In the genomic region with DNA sequence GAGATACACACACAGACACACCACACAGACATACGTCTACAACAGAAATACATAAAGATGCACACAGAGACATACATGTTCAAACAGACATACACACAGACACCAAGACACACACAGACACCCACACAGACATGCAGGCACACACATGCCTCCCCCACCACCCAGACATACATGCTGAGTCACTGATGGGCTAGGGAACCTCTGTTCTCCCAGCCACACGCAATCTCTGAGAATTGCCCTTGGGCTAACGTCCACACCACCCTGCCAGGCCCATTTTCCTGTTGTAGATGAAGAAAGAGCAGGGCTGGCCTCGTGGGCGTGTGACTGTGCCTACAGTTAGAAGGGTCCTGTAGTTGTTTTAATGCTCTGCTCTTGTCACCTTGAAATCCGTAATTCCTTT, we compare ENCODE assay signal across 20 cellular contexts.
DNase-seq lines count a peak whose midpoint lies in the region; ATAC-seq and TF ChIP-seq lines count a peak whose summit lies in the region.
"Had no signal": no experiment of that assay in that cellular context is flagged by ENCODE, and none has a peak within 500 bp of the region (broad histone marks: within the 10 kb centered on the region; RNA-seq: fewer than 3 reads in every experiment).

No MANE protein-coding gene starts in this region.

- no peaks in the 10 kb centered on the region for H3K4me1 Mint-ChIP-seq in stimulated activated naive CD8-positive, alpha-beta T cell treated with anti-CD3 and anti-CD28 coated beads, Interleukin-15, Interleukin-2, amounts not matched to agents 100 ng/mL and 50 ng/mL, for 24 hours (ENCODE audit: low read depth)
- H3K4me1 Mint-ChIP-seq in naive thymus-derived CD4-positive, alpha-beta T cell = no peaks in the 10 kb centered on the region

- H3K27me3 Mint-ChIP-seq in stimulated activated naive CD8-positive, alpha-beta T cell treated with anti-CD3 and anti-CD28 coated beads, Interleukin-15, Interleukin-2, amounts not matched to agents 100 ng/mL and 50 ng/mL, for 24 hours = peaks cover 9% of the 10 kb centered on the region
- H3K27me3 Mint-ChIP-seq in naive thymus-derived CD4-positive, alpha-beta T cell = peaks cover 0 to 25% (median 3%) of the 10 kb centered on the region in 5 donors

- no peaks in the 10 kb centered on the region; the same call in 1 of the 2 replicates for H3K9me3 ChIP-seq in iPS-20b (ENCODE audit: insufficient read depth, low read depth, low read length)
- no peaks in the 10 kb centered on the region for H3K9me3 ChIP-seq in upper lobe of right lung
- no peaks in the 10 kb centered on the region for H3K9me3 ChIP-seq in naive thymus-derived CD4-positive, alpha-beta T cell (ENCODE audit: control insufficient read depth in 2 of 3, low read length in 3 of 3)
- H3K9me3 ChIP-seq: A549 had no signal

- peaks cover 8% of the 10 kb centered on the region for H3K9me3 Mint-ChIP-seq in stimulated activated naive CD8-positive, alpha-beta T cell treated with anti-CD3 and anti-CD28 coated beads, Interleukin-15, Interleukin-2, amounts not matched to agents 100 ng/mL and 50 ng/mL, for 24 hours
- H3K9me3 Mint-ChIP-seq in naive thymus-derived CD4-positive, alpha-beta T cell = peaks cover under 1 to 12% (median 8%) of the 10 kb centered on the region in 11 donors

- DNase-seq in stimulated activated naive CD8-positive, alpha-beta T cell treated with anti-CD3 and anti-CD28 coated beads, Interleukin-15, Interleukin-2, amounts not matched to agents 100 U/mL and 50 U/mL, for 24 hours = no peak
- DNase-seq in RPMI7951 (ENCODE audit: low read depth) = peak; percentile 79
- DNase-seq in upper lobe of right lung = no peak
- DNase-seq in naive thymus-derived CD4-positive, alpha-beta T cell = no peak
- no peak for DNase-seq in dedifferentiated amniotic fluid mesenchymal stem cell (ENCODE audit: extremely low spot score)
- no peak for DNase-seq in hippocampal formation (lab: John Stamatoyannopoulos, UW)
- DNase-seq: Calu3, DMS53, NCI-H1092, NCI-H146, NCI-H2081, NCI-H510A, NCI-H82, SHP77 treated with DMSO at 0.1 percent for 48 hours had no signal

- intact Hi-C loops in upper lobe of right lung (cut with DNase I) = no loop called here
- intact Hi-C loops in naive thymus-derived CD4-positive, alpha-beta T cell (cut with micrococcal nuclease) = no loop called here

- H3K36me3 ChIP-seq in iPS-20b (ENCODE audit: insufficient read depth, low read depth, low read length) (no peaks in the 10 kb centered on the region), upper lobe of right lung (no peaks in the 10 kb centered on the region)
- H3K36me3 ChIP-seq in naive thymus-derived CD4-positive, alpha-beta T cell (ENCODE audit: control insufficient read depth in 2 of 3, insufficient read depth in 3 of 3, low read length in 3 of 3) = no peaks in the 10 kb centered on the region

- H3K4me3 ChIP-seq in iPS-20b (ENCODE audit: low read length) (0 out of 2 replicates have a peak overlapping the region, but pooled peaks have one; percentile 11), upper lobe of right lung (no peak overlapping the region)
- no peak overlapping the region for H3K4me3 ChIP-seq in naive thymus-derived CD4-positive, alpha-beta T cell (ENCODE audit: low read length)
- H3K4me3 ChIP-seq: A549 had no signal

- CTCF ChIA-PET in naive thymus-derived CD4-positive, alpha-beta T cell (lab: Charles Lee) = no interaction called here

- H3K4me1 ChIP-seq in iPS-20b (ENCODE audit: insufficient read depth, low read length) = peaks cover 17% of the 10 kb centered on the region
- H3K4me1 ChIP-seq in upper lobe of right lung = no peaks in the 10 kb centered on the region
- H3K4me1 ChIP-seq in naive thymus-derived CD4-positive, alpha-beta T cell (ENCODE audit: control insufficient read depth in 2 of 2, insufficient read depth in 2 of 2, low read length in 2 of 2) = no peaks in the 10 kb centered on the region
- H3K4me1 ChIP-seq: A549 had no signal

- peaks cover 3% of the 10 kb centered on the region for H3K36me3 Mint-ChIP-seq in stimulated activated naive CD8-positive, alpha-beta T cell treated with anti-CD3 and anti-CD28 coated beads, Interleukin-15, Interleukin-2, amounts not matched to agents 100 ng/mL and 50 ng/mL, for 24 hours (ENCODE audit: low read depth)
- H3K36me3 Mint-ChIP-seq in naive thymus-derived CD4-positive, alpha-beta T cell = peaks cover 0 to 5% (median under 1%) of the 10 kb centered on the region in 5 donors

- no peak for TF ChIP-seq CTCF in upper lobe of right lung (IDR thresholded peaks at IDR 0.05)

- no peak overlapping the region for H3K4me3 Mint-ChIP-seq in stimulated activated naive CD8-positive, alpha-beta T cell treated with anti-CD3 and anti-CD28 coated beads, Interleukin-15, Interleukin-2, amounts not matched to agents 100 ng/mL and 50 ng/mL, for 24 hours
- no peak overlapping the region for H3K4me3 Mint-ChIP-seq in naive thymus-derived CD4-positive, alpha-beta T cell
- H3K4me3 Mint-ChIP-seq: CD14-positive monocyte had no signal

- peak overlapping the region; percentile 15 for H3K27ac Mint-ChIP-seq in stimulated activated naive CD8-positive, alpha-beta T cell treated with anti-CD3 and anti-CD28 coated beads, Interleukin-15, Interleukin-2, amounts not matched to agents 100 ng/mL and 50 ng/mL, for 24 hours
- no peak overlapping the region for H3K27ac Mint-ChIP-seq in naive thymus-derived CD4-positive, alpha-beta T cell
- H3K27ac Mint-ChIP-seq: CD14-positive monocyte had no signal

- no peak overlapping the region for H3K9ac ChIP-seq in iPS-20b (ENCODE audit: low read depth, low read length)

- POLR2A ChIA-PET in naive thymus-derived CD4-positive, alpha-beta T cell (lab: Charles Lee) = no interaction called here

- no peak for ATAC-seq in stimulated activated naive CD8-positive, alpha-beta T cell treated with anti-CD3 and anti-CD28 coated beads, Interleukin-15, Interleukin-2, amounts not matched to agents 100 U/mL and 50 U/mL, for 24 hours
- peak; percentile 14 for ATAC-seq in upper lobe of right lung
- ATAC-seq in naive thymus-derived CD4-positive, alpha-beta T cell = no peak
- ATAC-seq: A549, HCT116 had no signal

- H3K27me3 ChIP-seq in iPS-20b (ENCODE audit: insufficient read depth, low read length) (no peaks in the 10 kb centered on the region), upper lobe of right lung (no peaks in the 10 kb centered on the region)
- H3K27me3 ChIP-seq in naive thymus-derived CD4-positive, alpha-beta T cell (ENCODE audit: control insufficient read depth in 2 of 2, insufficient read depth in 2 of 2, low read length in 2 of 2) = no peaks in the 10 kb centered on the region

- H3K27ac ChIP-seq in iPS-20b (ENCODE audit: low read length) (no peak overlapping the region), upper lobe of right lung (no peak overlapping the region)
- no peak overlapping the region for H3K27ac ChIP-seq in naive thymus-derived CD4-positive, alpha-beta T cell (ENCODE audit: low read depth, low read length)
- H3K27ac ChIP-seq: A549, HL-60 had no signal
